In genomic region chr1:18107671-18108312, GRCh38 we compare ENCODE assay signal across 14 cellular contexts. TPM values are rescaled to one million over a fixed set of nuclear protein-coding genes. Genes with fewer than 3 reads are reported as not detected.
DNase-seq lines count a peak whose midpoint lies in the region; TF ChIP-seq lines count a peak whose summit lies in the region.
"Had no signal": no experiment of that assay in that cellular context is flagged by ENCODE, and none has a peak within 500 bp of the region (broad histone marks: within the 10 kb centered on the region; RNA-seq: fewer than 3 reads in every experiment).

Gene IGSF21 (plus strand): TSS chr1:18107798. CDS start chr1:18108129, 331 bp downstream.

- no peaks in the 10 kb centered on the region for H3K36me3 Mint-ChIP-seq in activated naive CD8-positive, alpha-beta T cell
- no peaks in the 10 kb centered on the region for H3K36me3 Mint-ChIP-seq in activated naive CD8-positive, alpha-beta T cell treated with anti-CD3 and anti-CD28 coated beads for 36 hours
- H3K36me3 Mint-ChIP-seq in activated naive CD4-positive, alpha-beta T cell treated with anti-CD3 and anti-CD28 coated beads, Interleukin-2, amount 10 ng/mL, durations not matched to agents 7 days and 5 days = no peaks in the 10 kb centered on the region

- no peak within 1 kb of the TSS for H3K4me3 Mint-ChIP-seq in activated naive CD8-positive, alpha-beta T cell
- H3K4me3 Mint-ChIP-seq in activated naive CD8-positive, alpha-beta T cell treated with anti-CD3 and anti-CD28 coated beads for 36 hours = no peak within 1 kb of the TSS
- H3K4me3 Mint-ChIP-seq in activated naive CD4-positive, alpha-beta T cell treated with anti-CD3 and anti-CD28 coated beads, Interleukin-2, amount 10 ng/mL, durations not matched to agents 7 days and 5 days = no peak within 1 kb of the TSS
- H3K4me3 Mint-ChIP-seq: stimulated activated naive CD8-positive, alpha-beta T cell treated with anti-CD3 and anti-CD28 coated beads, Interleukin-15, Interleukin-2, amounts not matched to agents 100 ng/mL and 50 ng/mL, for 24 hours had no signal

- no peaks in the 10 kb centered on the region for H3K9me3 ChIP-seq in testis
- H3K9me3 ChIP-seq: BLaER1, neutrophil had no signal

- peak within 1 kb of the TSS; percentile 7 to 21 for H3K4me3 ChIP-seq in testis
- H3K4me3 ChIP-seq: BLaER1 had no signal

- H3K36me3 ChIP-seq in testis (ENCODE audit: low read depth, missing control alignments) = no peaks in the 10 kb centered on the region
- H3K36me3 ChIP-seq: BLaER1, neutrophil had no signal

- no peaks in the 10 kb centered on the region for H3K27me3 ChIP-seq in testis

- TF ChIP-seq CTCF in VCaP (conservative IDR thresholded peaks at IDR 0.05) (peak; percentile 16), testis (IDR thresholded peaks at IDR 0.05) (no peak)

- TF ChIP-seq POLR2A in testis (IDR thresholded peaks at IDR 0.05) = no peak

- peaks cover 16% of the 10 kb centered on the region for H3K4me1 Mint-ChIP-seq in activated naive CD8-positive, alpha-beta T cell (ENCODE audit: low read depth)
- peaks cover 5% of the 10 kb centered on the region for H3K4me1 Mint-ChIP-seq in activated naive CD8-positive, alpha-beta T cell treated with anti-CD3 and anti-CD28 coated beads for 36 hours
- peaks cover 5% of the 10 kb centered on the region for H3K4me1 Mint-ChIP-seq in activated naive CD4-positive, alpha-beta T cell treated with anti-CD3 and anti-CD28 coated beads, Interleukin-2, amount 10 ng/mL, durations not matched to agents 7 days and 5 days

- DNase-seq in activated naive CD8-positive, alpha-beta T cell treated with anti-CD3 and anti-CD28 coated beads for 36 hours = no peak
- peak; percentile 52 for DNase-seq in iPS-NIHi11 (ENCODE audit: low spot score)
- no peak for DNase-seq in testis
- DNase-seq in NCI-H524 (lab: John Stamatoyannopoulos, UW) = no peak
- DNase-seq in HCEC 1CT = no peak
- no peak for DNase-seq in activated naive CD4-positive, alpha-beta T cell treated with anti-CD3 and anti-CD28 coated beads, Interleukin-2, amount 10 ng/mL, durations not matched to agents 7 days and 5 days
- DNase-seq: activated CD4-positive, alpha-beta T cell treated with anti-CD3 and anti-CD28 coated beads, Interleukin-2, amount 50 U/mL, for 4 hours; NCI-H2081 had no signal

- peak within 1 kb of the TSS; percentile 1 for H3K27ac Mint-ChIP-seq in activated naive CD8-positive, alpha-beta T cell
- H3K27ac Mint-ChIP-seq in activated naive CD8-positive, alpha-beta T cell treated with anti-CD3 and anti-CD28 coated beads for 36 hours = no peak within 1 kb of the TSS
- H3K27ac Mint-ChIP-seq in activated naive CD4-positive, alpha-beta T cell treated with anti-CD3 and anti-CD28 coated beads, Interleukin-2, amount 10 ng/mL, durations not matched to agents 7 days and 5 days = no peak within 1 kb of the TSS
- H3K27ac Mint-ChIP-seq: stimulated activated naive CD8-positive, alpha-beta T cell treated with anti-CD3 and anti-CD28 coated beads, Interleukin-15, Interleukin-2, amounts not matched to agents 100 ng/mL and 50 ng/mL, for 24 hours had no signal

- H3K4me1 ChIP-seq in testis = peaks cover 4% of the 10 kb centered on the region

- WGBS in testis, 2 donors = 1% methylated on average over 24 to 62 of the region's 99 CpGs

- no peaks in the 10 kb centered on the region for H3K9me3 Mint-ChIP-seq in activated naive CD8-positive, alpha-beta T cell (ENCODE audit: low read depth)
- H3K9me3 Mint-ChIP-seq in activated naive CD8-positive, alpha-beta T cell treated with anti-CD3 and anti-CD28 coated beads for 36 hours = no peaks in the 10 kb centered on the region
- H3K9me3 Mint-ChIP-seq in activated naive CD4-positive, alpha-beta T cell treated with anti-CD3 and anti-CD28 coated beads, Interleukin-2, amount 10 ng/mL, durations not matched to agents 7 days and 5 days = peaks cover 4% of the 10 kb centered on the region
- H3K9me3 Mint-ChIP-seq: stimulated activated naive CD8-positive, alpha-beta T cell treated with anti-CD3 and anti-CD28 coated beads, Interleukin-15, Interleukin-2, amounts not matched to agents 100 ng/mL and 50 ng/mL, for 24 hours had no signal

- H3K27ac ChIP-seq in VCaP (peak within 1 kb of the TSS; percentile 80), testis (no peak within 1 kb of the TSS)
- H3K27ac ChIP-seq: BLaER1, neutrophil had no signal

- peaks cover 26% of the 10 kb centered on the region for H3K27me3 Mint-ChIP-seq in activated naive CD8-positive, alpha-beta T cell
- peaks cover 81% of the 10 kb centered on the region for H3K27me3 Mint-ChIP-seq in activated naive CD8-positive, alpha-beta T cell treated with anti-CD3 and anti-CD28 coated beads for 36 hours
- H3K27me3 Mint-ChIP-seq in activated naive CD4-positive, alpha-beta T cell treated with anti-CD3 and anti-CD28 coated beads, Interleukin-2, amount 10 ng/mL, durations not matched to agents 7 days and 5 days = peaks cover 72% of the 10 kb centered on the region

- CTCF ChIA-PET in activated naive CD4-positive, alpha-beta T cell treated with anti-CD3 and anti-CD28 coated beads, Interleukin-2, amount 10 ng/mL, durations not matched to agents 7 days and 5 days (lab: Charles Lee) = no interaction called here

- intact Hi-C loops in testis (cut with DNase I; ENCODE audit: low total_unique reads) = no loop called here

RNA-seq across cellular contexts. Expression of gene IGSF21, which starts in this region (rescaled TPM):
- not detected for total RNA-seq in activated naive CD8-positive, alpha-beta T cell treated with anti-CD3 and anti-CD28 coated beads for 36 hours
- 1 to 10 TPM; 1.7 to 2.9 TPM for total RNA-seq in testis
- 4.2 TPM for polyA plus RNA-seq in testis (ENCODE audit: insufficient read depth, low read depth, low replicate concordance)
- total RNA-seq: HepG2 had no signal
- polyA plus RNA-seq: HepG2 had no signal
